18 cellular contexts compared by ENCODE assay signal in the genomic region with DNA sequence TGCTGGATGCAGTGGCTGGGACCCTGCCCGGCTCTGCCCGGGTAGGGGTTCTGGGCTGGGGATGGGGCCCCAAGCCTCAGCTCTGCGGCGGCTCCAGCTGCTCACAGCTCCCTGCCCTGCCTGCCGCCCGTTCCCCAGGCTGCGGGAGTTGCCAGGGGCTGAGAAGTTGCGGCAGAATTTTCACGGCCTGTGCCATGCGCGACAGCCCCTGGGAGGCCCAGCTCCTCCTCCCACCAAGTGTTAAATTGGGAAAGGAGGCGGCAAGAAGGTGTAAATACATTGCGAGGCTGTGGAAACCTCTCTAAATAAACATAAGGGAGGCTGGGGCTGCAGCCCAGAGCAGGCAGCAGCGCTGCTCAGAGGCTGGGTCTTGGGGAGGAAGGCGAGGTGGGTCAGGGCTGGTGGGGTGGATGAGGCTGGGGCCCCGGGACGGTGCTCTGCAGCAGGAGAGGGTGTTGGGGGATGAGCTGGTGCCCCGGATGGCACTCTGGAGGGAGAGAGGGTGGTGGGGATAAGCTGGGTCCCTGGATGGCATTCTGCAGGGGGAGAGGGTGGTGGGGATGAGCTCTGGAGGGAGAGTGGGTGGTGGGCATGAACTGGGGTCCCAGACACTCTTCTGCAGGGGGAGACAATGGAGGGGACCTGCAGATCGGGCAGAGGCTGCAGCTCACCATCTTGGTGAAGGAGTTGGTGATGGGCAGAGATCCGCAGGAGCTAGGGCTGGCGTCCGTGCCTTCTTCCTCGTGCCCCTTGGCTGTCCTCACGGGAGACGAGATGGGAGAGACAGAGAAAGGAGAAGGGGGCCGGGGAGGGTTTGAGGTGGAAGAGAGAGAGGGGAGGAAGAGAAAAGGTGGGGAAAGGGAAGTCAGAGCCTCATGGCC.
DNase-seq lines count a peak whose midpoint lies in the region; ATAC-seq and TF ChIP-seq lines count a peak whose summit lies in the region.
"Had no signal": no experiment of that assay in that cellular context is flagged by ENCODE, and none has a peak within 500 bp of the region (broad histone marks: within the 10 kb centered on the region; RNA-seq: fewer than 3 reads in every experiment).

No MANE protein-coding gene starts in this region.

- H3K36me3 Mint-ChIP-seq in memory B cell, result peaks cover 41% of the 10 kb centered on the region

- H3K27me3 Mint-ChIP-seq in stimulated activated naive CD8-positive, alpha-beta T cell treated with anti-CD3 and anti-CD28 coated beads, Interleukin-15, amount 100 ng/mL, for 72 hours, result no peaks in the 10 kb centered on the region
- no peaks in the 10 kb centered on the region for H3K27me3 Mint-ChIP-seq in memory B cell

- H3K27me3 ChIP-seq in aorta (ENCODE audit: control insufficient read depth in 1 of 2, insufficient read depth in 2 of 2, low read length in 1 of 2) (no peaks in the 10 kb centered on the region), BE2C (peaks cover 79% of the 10 kb centered on the region)

- TF ChIP-seq CTCF in BE2C (IDR thresholded peaks at IDR 0.05; ENCODE audit: low read depth, low read length), result no peak

- H3K27ac ChIP-seq in aorta (ENCODE audit: low read depth in 1 of 2, low read length in 2 of 2), result no peak overlapping the region
- H3K27ac ChIP-seq: epithelial cell of prostate, gastroesophageal sphincter, tibial nerve had no signal

- H3K9me3 ChIP-seq in aorta (ENCODE audit: control insufficient read depth, low read length) (no peaks in the 10 kb centered on the region), BE2C (no peaks in the 10 kb centered on the region)
- H3K9me3 ChIP-seq: gastroesophageal sphincter, tibial nerve had no signal

- H3K9me3 Mint-ChIP-seq in stimulated activated naive CD8-positive, alpha-beta T cell treated with anti-CD3 and anti-CD28 coated beads, Interleukin-15, amount 100 ng/mL, for 72 hours, result no peaks in the 10 kb centered on the region
- H3K9me3 Mint-ChIP-seq in memory B cell, result no peaks in the 10 kb centered on the region
- H3K9me3 Mint-ChIP-seq: T-helper 2 cell treated with Interferon-gamma antibody and Interleukin-4, amounts not matched to agents 5 μg/mL and 100 μg/mL, for 36 hours had no signal

- H3K4me3 ChIP-seq in aorta (ENCODE audit: low read length in 2 of 2) (no peak overlapping the region), BE2C (ENCODE audit: low read depth, low read length) (no peak overlapping the region)
- H3K4me3 ChIP-seq: gastroesophageal sphincter, tibial nerve had no signal

- no peak overlapping the region for H3K4me3 Mint-ChIP-seq in stimulated activated naive CD8-positive, alpha-beta T cell treated with anti-CD3 and anti-CD28 coated beads, Interleukin-15, amount 100 ng/mL, for 72 hours
- H3K4me3 Mint-ChIP-seq in memory B cell, result no peak overlapping the region
- H3K4me3 Mint-ChIP-seq: T-helper 2 cell treated with Interferon-gamma antibody and Interleukin-4, amounts not matched to agents 5 μg/mL and 100 μg/mL, for 36 hours had no signal

- WGBS in aorta, 2 donors, result 47 to 52% methylated on average over 26 of the region's 26 CpGs

- H3K27ac Mint-ChIP-seq in stimulated activated naive CD8-positive, alpha-beta T cell treated with anti-CD3 and anti-CD28 coated beads, Interleukin-15, amount 100 ng/mL, for 72 hours, result peak overlapping the region; percentile 77 to 94
- peak overlapping the region; percentile 69 for H3K27ac Mint-ChIP-seq in memory B cell

- ATAC-seq in stimulated activated naive CD8-positive, alpha-beta T cell treated with anti-CD3 and anti-CD28 coated beads, Interleukin-15, amount 100 ng/mL, for 72 hours, result no peak
- no peak for ATAC-seq in stimulated activated naive CD8-positive, alpha-beta T cell treated with anti-CD3 and anti-CD28 coated beads, Interleukin-15, Interleukin-2, amounts not matched to agents 100 U/mL and 50 U/mL, for 24 hours
- ATAC-seq in SK-N-SH treated with all-trans-retinoic acid at 6 μM for 48 hours (peak; percentile 24; the same call in 2 of the 3 replicates), memory B cell (ENCODE audit: low read depth) (no peak), aorta (ENCODE audit: low FRiP score) (no peak), GM21786 (IDR thresholded peaks at IDR 0.05; ENCODE audit: unreplicated experiment) (no peak)
- ATAC-seq: gastroesophageal sphincter had no signal

- DNase-seq in stimulated activated naive CD8-positive, alpha-beta T cell treated with anti-CD3 and anti-CD28 coated beads, Interleukin-15, amount 100 ng/mL, for 72 hours, result no peak
- DNase-seq in stimulated activated naive CD8-positive, alpha-beta T cell treated with anti-CD3 and anti-CD28 coated beads, Interleukin-15, Interleukin-2, amounts not matched to agents 100 U/mL and 50 U/mL, for 24 hours, result no peak
- DNase-seq in memory B cell (ENCODE audit: low spot score in 2 of 2) (no peak), aorta (peak; percentile 26 to 51), BE2C (no peak), AG08396 (ENCODE audit: low spot score) (no peak)
- DNase-seq: activated CD4-positive, alpha-beta T cell treated with anti-CD3 and anti-CD28 coated beads for 4 hours; activated T-cell treated with anti-CD3 and anti-CD28 coated beads, Interleukin-2, amount 50 U/mL, for 1 hour; C1 segment of cervical spinal cord; mesenchymal stem cell; NCI-H82; stimulated activated CD4-positive, alpha-beta T cell treated with anti-CD3 and anti-CD28 coated beads, Interleukin-2, amount 100 ng/mL, for 48 hours had no signal

- H3K36me3 ChIP-seq in aorta (ENCODE audit: control insufficient read depth in 1 of 2, insufficient read depth in 2 of 2, low read length in 1 of 2) (no peaks in the 10 kb centered on the region), BE2C (no peaks in the 10 kb centered on the region)
- H3K36me3 ChIP-seq: gastroesophageal sphincter, tibial nerve had no signal

- H3K4me1 ChIP-seq in aorta (ENCODE audit: control insufficient read depth in 1 of 2, insufficient read depth in 2 of 2, low read length in 2 of 2) (no peaks in the 10 kb centered on the region), BE2C (peaks cover 6% of the 10 kb centered on the region; the same call in 1 of the 2 replicates)
- H3K4me1 ChIP-seq: gastroesophageal sphincter, tibial nerve had no signal

- intact Hi-C loops in aorta (cut with DNase I), result no loop called here

- peaks cover 5% of the 10 kb centered on the region for H3K4me1 Mint-ChIP-seq in stimulated activated naive CD8-positive, alpha-beta T cell treated with anti-CD3 and anti-CD28 coated beads, Interleukin-15, amount 100 ng/mL, for 72 hours
- H3K4me1 Mint-ChIP-seq in memory B cell, result no peaks in the 10 kb centered on the region

TF ChIP-seq in SK-N-SH treated with all-trans-retinoic acid at 6 μM for 48 hours, 23 proteins besides CTCF, POLR2A, EP300 and RAD21 (continues in another document):
- TF ChIP-seq CSDC2 (CRISPR knock-in tag; IDR thresholded peaks at IDR 0.05) (no peak), ZC3H10 (CRISPR knock-in tag; IDR thresholded peaks at IDR 0.05) (no peak), TOX (CRISPR knock-in tag; IDR thresholded peaks at IDR 0.05; ENCODE audit: borderline replicate concordance) (no peak), ISL1 (CRISPR knock-in tag; IDR thresholded peaks at IDR 0.05) (no peak), OSR1 (CRISPR knock-in tag; IDR thresholded peaks at IDR 0.05) (no peak), POU6F1 (CRISPR knock-in tag; IDR thresholded peaks at IDR 0.05; ENCODE audit: borderline replicate concordance, low read depth) (no peak), ESRRG (CRISPR knock-in tag; IDR thresholded peaks at IDR 0.05) (no peak), PPARA (CRISPR knock-in tag; IDR thresholded peaks at IDR 0.05; ENCODE audit: borderline replicate concordance) (no peak), ZNF70 (CRISPR knock-in tag; IDR thresholded peaks at IDR 0.05) (no peak), TCF4 (CRISPR knock-in tag; IDR thresholded peaks at IDR 0.05; ENCODE audit: borderline replicate concordance) (no peak), ZNF565 (CRISPR knock-in tag; conservative IDR thresholded peaks at IDR 0.05; ENCODE audit: low read depth) (no peak), ZNF8 (CRISPR knock-in tag; IDR thresholded peaks at IDR 0.05) (no peak), ZFP30 (CRISPR knock-in tag; IDR thresholded peaks at IDR 0.05) (no peak)
- TF ChIP-seq, protein P1, sequence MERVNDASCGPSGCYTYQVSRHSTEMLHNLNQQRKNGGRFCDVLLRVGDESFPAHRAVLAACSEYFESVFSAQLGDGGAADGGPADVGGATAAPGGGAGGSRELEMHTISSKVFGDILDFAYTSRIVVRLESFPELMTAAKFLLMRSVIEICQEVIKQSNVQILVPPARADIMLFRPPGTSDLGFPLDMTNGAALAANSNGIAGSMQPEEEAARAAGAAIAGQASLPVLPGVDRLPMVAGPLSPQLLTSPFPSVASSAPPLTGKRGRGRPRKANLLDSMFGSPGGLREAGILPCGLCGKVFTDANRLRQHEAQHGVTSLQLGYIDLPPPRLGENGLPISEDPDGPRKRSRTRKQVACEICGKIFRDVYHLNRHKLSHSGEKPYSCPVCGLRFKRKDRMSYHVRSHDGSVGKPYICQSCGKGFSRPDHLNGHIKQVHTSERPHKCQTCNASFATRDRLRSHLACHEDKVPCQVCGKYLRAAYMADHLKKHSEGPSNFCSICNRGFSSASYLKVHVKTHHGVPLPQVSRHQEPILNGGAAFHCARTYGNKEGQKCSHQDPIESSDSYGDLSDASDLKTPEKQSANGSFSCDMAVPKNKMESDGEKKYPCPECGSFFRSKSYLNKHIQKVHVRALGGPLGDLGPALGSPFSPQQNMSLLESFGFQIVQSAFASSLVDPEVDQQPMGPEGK (CRISPR knock-in tag; IDR thresholded peaks at IDR 0.05; ENCODE audit: borderline replicate concordance), result no peak

Comparison
In these comparisons a context has a peak if more than half of its experiments do, and no peak if none do; other contexts are left out.
1. DNase-seq: peak in aorta (2 of 2); none in stimulated activated naive CD8-positive, alpha-beta T cell treated with anti-CD3 and anti-CD28 coated beads, Interleukin-15, amount 100 ng/mL, for 72 hours (0 of 2), stimulated activated naive CD8-positive, alpha-beta T cell treated with anti-CD3 and anti-CD28 coated beads, Interleukin-15, Interleukin-2, amounts not matched to agents 100 U/mL and 50 U/mL, for 24 hours (single experiment), memory B cell (0 of 2), BE2C (single experiment) and AG08396 (single experiment).